ENCODE assay signal across 8 cellular contexts in the genomic region with DNA sequence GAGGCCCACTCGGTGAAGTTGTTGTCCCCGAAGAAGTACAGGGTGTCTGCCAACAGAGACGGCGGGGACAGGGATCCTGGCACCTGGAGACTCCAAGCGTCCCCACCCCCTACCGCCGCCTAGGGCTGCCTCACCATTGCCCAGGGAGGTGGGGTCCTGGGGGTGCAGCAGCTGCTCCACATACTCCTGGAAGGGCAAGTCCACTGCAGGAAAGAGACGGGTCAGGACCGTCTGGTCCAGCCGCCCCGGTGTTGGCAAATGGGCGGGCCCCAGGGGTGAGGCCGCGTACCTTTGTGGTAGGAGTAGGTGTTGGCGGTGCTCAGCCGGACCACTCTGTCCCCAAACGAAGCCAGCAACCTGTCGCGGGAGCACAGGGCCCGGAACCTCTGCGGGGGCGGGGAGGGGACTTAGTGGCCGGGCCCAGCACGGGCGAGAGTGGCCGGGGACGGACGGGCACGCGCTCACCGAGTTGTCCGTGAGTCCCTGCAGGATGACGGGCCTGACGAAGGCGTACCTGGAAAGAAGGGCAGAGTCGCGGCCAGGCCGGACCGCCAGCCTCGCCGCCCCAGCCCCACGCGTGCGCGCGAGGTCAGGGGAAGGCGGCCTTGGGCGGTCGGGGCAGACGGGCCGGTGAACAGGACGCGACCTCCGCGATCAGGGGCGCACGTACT. TPM values are rescaled to one million over a fixed set of nuclear protein-coding genes. Genes with fewer than 3 reads are reported as not detected.
DNase-seq lines count a peak whose midpoint lies in the region; ATAC-seq and TF ChIP-seq lines count a peak whose summit lies in the region.

No MANE protein-coding gene starts in this region.

- TF ChIP-seq POLR2A in IMR-90 (IDR thresholded peaks at IDR 0.05; ENCODE audit: low read depth, low read length): no peak

- peak overlapping the region; percentile 63 for H3K4ac ChIP-seq in IMR-90 (ENCODE audit: low read depth, low read length)

- H3K4me3 Mint-ChIP-seq in CD4-positive, CD25-positive, alpha-beta regulatory T cell: peak overlapping the region; percentile 76 to 86 (median 80)
- H3K4me3 Mint-ChIP-seq in chondrocyte (ENCODE audit: unreplicated experiment) (peak overlapping the region; percentile 68), natural killer cell (peak overlapping the region; percentile 70)

- no peak overlapping the region for H2BK15ac ChIP-seq in IMR-90 (ENCODE audit: low read depth, low read length)

- TF ChIP-seq RAD21 in IMR-90 (IDR thresholded peaks at IDR 0.05; ENCODE audit: low read length): no peak

- no peaks in the 10 kb centered on the region for H3K27me3 ChIP-seq in CD4-positive, CD25-positive, alpha-beta regulatory T cell (ENCODE audit: control insufficient read depth, insufficient read depth, low read length)
- H3K27me3 ChIP-seq in IMR-90 (ENCODE audit: control insufficient read depth, insufficient read depth, low read length): no peaks in the 10 kb centered on the region

- H3K56ac ChIP-seq in IMR-90 (ENCODE audit: extremely low read depth, insufficient read depth, low read length): no peak overlapping the region

- peak overlapping the region; percentile 85 for H3K4me2 ChIP-seq in IMR-90 (ENCODE audit: low read depth, low read length)

- CTCF ChIA-PET in IMR-90 (lab: Yijun Ruan, JAX): interaction anchor here (0.7 kb wide), 1 partner anchor 163 kb away, joined by 3 read pairs; no protein-coding TSS in a partner anchor

- no TSS peak for BruUV-seq in IMR-90 (replicated peaks; lab: Mats Ljungman, UMichigan)

- H3K27ac Mint-ChIP-seq in CD4-positive, CD25-positive, alpha-beta regulatory T cell: peak overlapping the region in 2 of 3 donors; percentile 31 to 83
- H3K27ac Mint-ChIP-seq in chondrocyte (ENCODE audit: unreplicated experiment) (peak overlapping the region; percentile 59), natural killer cell (peak overlapping the region; percentile 11 to 85)

- peaks cover 3% of the 10 kb centered on the region for H3K36me3 Mint-ChIP-seq in CD4-positive, CD25-positive, alpha-beta regulatory T cell
- peaks cover 11% of the 10 kb centered on the region for H3K36me3 Mint-ChIP-seq in chondrocyte (ENCODE audit: low read depth)
- no peaks in the 10 kb centered on the region for H3K36me3 Mint-ChIP-seq in natural killer cell

- H3K9ac ChIP-seq in IMR-90 (ENCODE audit: low read depth, low read length): peak overlapping the region; percentile 72

- 0 out of 2 replicates have a peak overlapping the region, but pooled peaks have one; percentile 32 for H4K5ac ChIP-seq in IMR-90 (ENCODE audit: low read depth, low read length)

- in situ Hi-C loops in IMR-90 (cut with MboI; ENCODE audit: low sequenced_read_pairs): no loop called here

- no peak for DNase-seq in CD4-positive, CD25-positive, alpha-beta regulatory T cell
- DNase-seq in IMR-90: no peak
- no peak for DNase-seq in chondrocyte (ENCODE audit: low spot score)
- DNase-seq in natural killer cell: no peak
- no peak for DNase-seq in cerebellum (ENCODE audit: low spot score)
- DNase-seq in Kasumi-1 (lab: John Stamatoyannopoulos, UW): no peak

- H3K9me1 ChIP-seq in IMR-90 (ENCODE audit: insufficient read depth, low read length): peaks cover 15% of the 10 kb centered on the region

- peak overlapping the region; percentile 87 for H2AK5ac ChIP-seq in IMR-90 (ENCODE audit: low read depth, low read length)

- H3K9me3 Mint-ChIP-seq in CD4-positive, CD25-positive, alpha-beta regulatory T cell: no peaks in the 10 kb centered on the region
- no peaks in the 10 kb centered on the region for H3K9me3 Mint-ChIP-seq in chondrocyte (ENCODE audit: low read depth)
- H3K9me3 Mint-ChIP-seq in natural killer cell: no peaks in the 10 kb centered on the region

- no peak overlapping the region for H3K23ac ChIP-seq in IMR-90 (ENCODE audit: low read depth, low read length)

- H3K79me1 ChIP-seq in IMR-90 (ENCODE audit: low read depth in 1 of 2, low read length in 2 of 2): peaks cover 9 to 54% of the 10 kb centered on the region in 2 experiments; a peak in 3 of 4 replicates

- H4K91ac ChIP-seq in IMR-90 (ENCODE audit: insufficient read depth, low read depth, low read length): no peak overlapping the region; the same call in 1 of the 2 replicates

- H3K27ac ChIP-seq in CD4-positive, CD25-positive, alpha-beta regulatory T cell (ENCODE audit: insufficient read depth, low read length, poor library complexity, severe bottlenecking): peak overlapping the region; percentile 73
- peak overlapping the region; percentile 54 for H3K27ac ChIP-seq in IMR-90 (ENCODE audit: insufficient read depth, low read length)

- H3K14ac ChIP-seq in IMR-90 (replicated peaks; ENCODE audit: low read depth, low read length): no peak overlapping the region

- H2AK9ac ChIP-seq in IMR-90 (replicated peaks; ENCODE audit: low read depth, low read length, poor library complexity): peak overlapping the region; percentile 93

- H2BK5ac ChIP-seq in IMR-90 (ENCODE audit: low read depth, low read length, poor library complexity, severe bottlenecking): peak overlapping the region; percentile 29

- 13% methylated on average over 36 of the region's 57 CpGs; no CpG with 5 or more reads in 1 of the 2 experiments for WGBS in IMR-90 (ENCODE audit: extremely low coverage in 2 of 2, insufficient read length in 1 of 2), 2 experiments

- H4K20me1 ChIP-seq in IMR-90 (ENCODE audit: insufficient read depth, low read length): peaks cover 34% of the 10 kb centered on the region

- H4K8ac ChIP-seq in IMR-90 (ENCODE audit: low read depth in 2 of 2, low read length in 2 of 2): peak overlapping the region; percentile 28 to 73; a peak in 2 of 4 replicates

- POLR2A ChIA-PET in IMR-90 (lab: Charles Lee; ENCODE audit: unreplicated experiment): no interaction called here

- no peaks in the 10 kb centered on the region for H3K27me3 Mint-ChIP-seq in CD4-positive, CD25-positive, alpha-beta regulatory T cell
- no peaks in the 10 kb centered on the region for H3K27me3 Mint-ChIP-seq in chondrocyte (ENCODE audit: low read depth)
- H3K27me3 Mint-ChIP-seq in natural killer cell (ENCODE audit: low read depth in 2 of 2): no peaks in the 10 kb centered on the region

- H3K4me1 ChIP-seq in CD4-positive, CD25-positive, alpha-beta regulatory T cell (ENCODE audit: control insufficient read depth, insufficient read depth, low read length, poor library complexity, severe bottlenecking): peaks cover 43% of the 10 kb centered on the region
- H3K4me1 ChIP-seq in IMR-90 (ENCODE audit: control insufficient read depth, insufficient read depth, low read length): peaks cover 20% of the 10 kb centered on the region

- dilution Hi-C loops in IMR-90 (cut with HindIII; ENCODE audit: low sequenced_read_pairs, unreplicated experiment): no loop called here

- intact Hi-C loops in IMR-90 (cut with micrococcal nuclease) (no loop called here), natural killer cell (cut with micrococcal nuclease) (no loop called here)

- no peaks in the 10 kb centered on the region for H3K9me3 ChIP-seq in CD4-positive, CD25-positive, alpha-beta regulatory T cell (ENCODE audit: control insufficient read depth in 2 of 2, low read length in 2 of 2)
- H3K9me3 ChIP-seq in IMR-90 (ENCODE audit: control insufficient read depth, insufficient read depth, low read length): no peaks in the 10 kb centered on the region

- H2BK20ac ChIP-seq in IMR-90 (ENCODE audit: low read depth, low read length): no peak overlapping the region

- peaks cover 12% of the 10 kb centered on the region for H3K36me3 ChIP-seq in CD4-positive, CD25-positive, alpha-beta regulatory T cell (ENCODE audit: control insufficient read depth, insufficient read depth, low read length)
- H3K36me3 ChIP-seq in IMR-90 (ENCODE audit: control insufficient read depth, insufficient read depth, low read length): peaks cover 41% of the 10 kb centered on the region

- no peak overlapping the region for H3K18ac ChIP-seq in IMR-90 (ENCODE audit: low read depth, low read length)

- H3K4me3 ChIP-seq in CD4-positive, CD25-positive, alpha-beta regulatory T cell (ENCODE audit: low read depth, low read length): no peak overlapping the region
- H3K4me3 ChIP-seq in IMR-90 (ENCODE audit: insufficient read depth, low read depth, low read length): peak overlapping the region; percentile 81

- H2AFZ ChIP-seq in IMR-90 (replicated peaks; ENCODE audit: low read length, poor library complexity): peak overlapping the region; percentile 87

- H2BK120ac ChIP-seq in IMR-90 (ENCODE audit: low read depth, low read length): no peak overlapping the region

- no peak for TF ChIP-seq CTCF in IMR-90 (conservative IDR thresholded peaks at IDR 0.05; ENCODE audit: low read depth, low read length)
- no peak for TF ChIP-seq CTCF in chondrocyte (IDR thresholded peaks at IDR 0.05)
- TF ChIP-seq CTCF in natural killer cell (IDR thresholded peaks at IDR 0.05): no peak

- H3K4me1 Mint-ChIP-seq in CD4-positive, CD25-positive, alpha-beta regulatory T cell: peaks cover 0 to 38% (median 5%) of the 10 kb centered on the region in 4 donors
- H3K4me1 Mint-ChIP-seq in chondrocyte (ENCODE audit: low read depth) (peaks cover 39% of the 10 kb centered on the region), natural killer cell (peaks cover 0 to 35% of the 10 kb centered on the region in 2 donors)

- ATAC-seq in CD4-positive, CD25-positive, alpha-beta regulatory T cell (ENCODE audit: low read depth in 2 of 2): no peak
- no peak for ATAC-seq in IMR-90 (ENCODE audit: low read depth)
- no peak for ATAC-seq in natural killer cell
- ATAC-seq in HG03095 (IDR thresholded peaks at IDR 0.05; ENCODE audit: unreplicated experiment): no peak
- ATAC-seq in HG02588 (IDR thresholded peaks at IDR 0.05; ENCODE audit: unreplicated experiment): no peak

RNA-seq across cellular contexts. Expression of a gene that starts 0.6 kb away (rescaled TPM):
- 22.7 TPM for total RNA-seq in CD4-positive, CD25-positive, alpha-beta regulatory T cell
- polyA plus RNA-seq in CD4-positive, CD25-positive, alpha-beta regulatory T cell: 10 to 100 TPM; 29.2 to 36.2 (median 33.4) TPM
- total RNA-seq in IMR-90 (2012; rRNA removed): 17.2 and 17.7 TPM in 2 replicates
- polyA plus RNA-seq in IMR-90 (2012; rRNA removed): 62.5 and 72.2 TPM in 2 replicates
- polyA plus RNA-seq in IMR-90 (2012; cell fraction: cytosol; rRNA removed): 54.7 and 85.9 TPM in 2 replicates
- 54.8 and 132 TPM in 2 replicates for polyA plus RNA-seq in IMR-90 (2012; cell fraction: nucleus; rRNA removed; ENCODE audit: low replicate concordance)
- 38.8 to 56.5 TPM (median 39.2 TPM) in 3 replicates for total RNA-seq in chondrocyte
- total RNA-seq in natural killer cell: 10 to 100 TPM; 29.5 to 32.6 (median 31.5) TPM
- total RNA-seq in cerebellum: 14.0 TPM

RNA-seq across cellular contexts. Expression of a gene that starts 3.3 kb away (rescaled TPM):
- total RNA-seq in CD4-positive, CD25-positive, alpha-beta regulatory T cell: 63.2 TPM
- 100 to 1,000 TPM; 117 to 142 (median 135) TPM for polyA plus RNA-seq in CD4-positive, CD25-positive, alpha-beta regulatory T cell
- total RNA-seq in IMR-90 (2012; rRNA removed) (162 and 183 TPM in 2 replicates), chondrocyte (89.7 to 139 TPM (median 96.1 TPM) in 3 replicates), natural killer cell (10 to 100 TPM; 89.5 to 95.4 (median 93.5) TPM), cerebellum (25.9 TPM)
- polyA plus RNA-seq in IMR-90 (2012; rRNA removed): 186 and 195 TPM in 2 replicates
- 197 and 230 TPM in 2 replicates for polyA plus RNA-seq in IMR-90 (2012; cell fraction: cytosol; rRNA removed)
- 258 and 444 TPM in 2 replicates for polyA plus RNA-seq in IMR-90 (2012; cell fraction: nucleus; rRNA removed; ENCODE audit: low replicate concordance)

RNA-seq across cellular contexts. Expression of a gene that starts 6.7 kb away (rescaled TPM):
- total RNA-seq in CD4-positive, CD25-positive, alpha-beta regulatory T cell: 8.9 TPM
- 10 to 100 TPM in 2 of 4 donors, 1 to 10 TPM in 2; 7.9 to 10.4 (median 10.0) TPM for polyA plus RNA-seq in CD4-positive, CD25-positive, alpha-beta regulatory T cell
- total RNA-seq in IMR-90 (2012; rRNA removed) (0.72 and 1.1 TPM in 2 replicates), chondrocyte (12.6 to 17.7 TPM (median 13.7 TPM) in 3 replicates), natural killer cell (10 to 100 TPM in 2 of 3 donors, 1 to 10 TPM in 1; 8.8 to 14.1 (median 10.2) TPM), cerebellum (6.7 TPM)
- polyA plus RNA-seq in IMR-90 (2012; rRNA removed): 8.7 and 10.8 TPM in 2 replicates
- 7.8 and 7.9 TPM in 2 replicates for polyA plus RNA-seq in IMR-90 (2012; cell fraction: cytosol; rRNA removed)
- 22.4 and 54.8 TPM in 2 replicates for polyA plus RNA-seq in IMR-90 (2012; cell fraction: nucleus; rRNA removed; ENCODE audit: low replicate concordance)

RNA-seq across cellular contexts. Expression of a gene that starts 8.1 kb away (rescaled TPM):
- total RNA-seq in CD4-positive, CD25-positive, alpha-beta regulatory T cell: 3.2 TPM
- 1 to 10 TPM in 1 of 4 donors, under 1 TPM in 2, not detected in 1; 0.49 to 1.5 (median 0.88) TPM for polyA plus RNA-seq in CD4-positive, CD25-positive, alpha-beta regulatory T cell
- total RNA-seq in IMR-90 (2012; rRNA removed) (0.72 and 0.83 TPM in 2 replicates), chondrocyte (1.9 to 3.5 TPM (median 3.0 TPM) in 3 replicates), natural killer cell (1 to 10 TPM; 2.9 to 4.2 (median 4.2) TPM), cerebellum (2.7 TPM)
- polyA plus RNA-seq in IMR-90 (2012; rRNA removed): 4.1 and 4.8 TPM in 2 replicates
- polyA plus RNA-seq in IMR-90 (2012; cell fraction: cytosol; rRNA removed): 4.0 and 5.9 TPM in 2 replicates
- 37.4 and 102 TPM in 2 replicates for polyA plus RNA-seq in IMR-90 (2012; cell fraction: nucleus; rRNA removed; ENCODE audit: low replicate concordance)

RNA-seq across cellular contexts. Expression of a gene that starts 15.6 kb away (rescaled TPM):
- 212 TPM for total RNA-seq in CD4-positive, CD25-positive, alpha-beta regulatory T cell
- polyA plus RNA-seq in CD4-positive, CD25-positive, alpha-beta regulatory T cell: 10 to 100 TPM; 34.3 to 47.1 (median 38.4) TPM
- 20.0 and 20.3 TPM in 2 replicates for total RNA-seq in IMR-90 (2012; rRNA removed)
- 181 and 228 TPM in 2 replicates for polyA plus RNA-seq in IMR-90 (2012; rRNA removed)
- 70.1 and 99.5 TPM in 2 replicates for polyA plus RNA-seq in IMR-90 (2012; cell fraction: cytosol; rRNA removed)
- polyA plus RNA-seq in IMR-90 (2012; cell fraction: nucleus; rRNA removed; ENCODE audit: low replicate concordance): 1,124 and 3,095 TPM in 2 replicates
- 101 to 109 TPM (median 106 TPM) in 3 replicates for total RNA-seq in chondrocyte
- 100 to 1,000 TPM; 205 to 216 (median 211) TPM for total RNA-seq in natural killer cell
- 34.8 TPM for total RNA-seq in cerebellum
